ENCODE assay signal across 1 cellular context in genomic region chr1:184036517-184036949, GRCh38.
TF ChIP-seq lines count a peak whose summit lies in the region.

No MANE protein-coding gene starts in this region.

TF ChIP-seq in H1, 55 proteins besides CTCF, POLR2A, EP300 and RAD21 (continued from another document):
- TF ChIP-seq, protein P1, sequence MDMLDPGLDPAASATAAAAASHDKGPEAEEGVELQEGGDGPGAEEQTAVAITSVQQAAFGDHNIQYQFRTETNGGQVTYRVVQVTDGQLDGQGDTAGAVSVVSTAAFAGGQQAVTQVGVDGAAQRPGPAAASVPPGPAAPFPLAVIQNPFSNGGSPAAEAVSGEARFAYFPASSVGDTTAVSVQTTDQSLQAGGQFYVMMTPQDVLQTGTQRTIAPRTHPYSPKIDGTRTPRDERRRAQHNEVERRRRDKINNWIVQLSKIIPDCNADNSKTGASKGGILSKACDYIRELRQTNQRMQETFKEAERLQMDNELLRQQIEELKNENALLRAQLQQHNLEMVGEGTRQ (IDR thresholded peaks at IDR 0.05; ENCODE audit: low read length), result no peak
- peak; percentile 66 for TF ChIP-seq KDM4A (IDR thresholded peaks at IDR 0.05; ENCODE audit: low read depth, low read length, severe bottlenecking)
- no peak for TF ChIP-seq HDAC6 (IDR thresholded peaks at IDR 0.05; ENCODE audit: low read depth, low read length)
- no peak for TF ChIP-seq CBX8 (IDR thresholded peaks at IDR 0.05; ENCODE audit: borderline replicate concordance, low read depth, low read length)
- no peak for TF ChIP-seq CHD2 (IDR thresholded peaks at IDR 0.05; ENCODE audit: low read length)
- no peak for TF ChIP-seq SP2 (IDR thresholded peaks at IDR 0.05; ENCODE audit: low read length)
- no peak for TF ChIP-seq GTF2F1 (IDR thresholded peaks at IDR 0.05; ENCODE audit: borderline replicate concordance, low read depth, low read length)
- no peak for TF ChIP-seq BCL11A (IDR thresholded peaks at IDR 0.05; ENCODE audit: low read depth in 2 of 2, low read length in 2 of 2)
- TF ChIP-seq POLR2AphosphoS5 (IDR thresholded peaks at IDR 0.05; ENCODE audit: low read depth, low read length), result no peak
- 0 out of 4 replicates have a peak, but pooled peaks of 1 of the 2 experiments have one; percentile 37 for TF ChIP-seq SIN3A (conservative IDR thresholded peaks at IDR 0.05 in 1 of 2, IDR thresholded peaks at IDR 0.05 in 1 of 2; ENCODE audit: low read depth in 1 of 2, low read length in 2 of 2)
- no peak for TF ChIP-seq MAFK (IDR thresholded peaks at IDR 0.05; ENCODE audit: low read depth, low read length)
- peak; percentile 46 for TF ChIP-seq SUZ12 (IDR thresholded peaks at IDR 0.05; ENCODE audit: low read length)
- TF ChIP-seq TBP (IDR thresholded peaks at IDR 0.05; ENCODE audit: low read depth, low read length), result peak; percentile 21; the same call in 1 of the 2 replicates
- TF ChIP-seq EGR1 (IDR thresholded peaks at IDR 0.05; ENCODE audit: borderline replicate concordance, low read depth, low read length), result no peak
- TF ChIP-seq POU5F1 (IDR thresholded peaks at IDR 0.05; ENCODE audit: low read depth, low read length), result no peak
- TF ChIP-seq CBX5 (IDR thresholded peaks at IDR 0.05; ENCODE audit: low read depth, low read length), result no peak
- TF ChIP-seq EZH2 (IDR thresholded peaks at IDR 0.05; ENCODE audit: low read depth, low read length, severe bottlenecking), result peak; percentile 33
- TF ChIP-seq SRF (IDR thresholded peaks at IDR 0.05; ENCODE audit: low read depth, low read length), result no peak
- TF ChIP-seq NRF1 (IDR thresholded peaks at IDR 0.05; ENCODE audit: low read depth, low read length), result no peak
- peak; percentile 65 for TF ChIP-seq ASH2L (IDR thresholded peaks at IDR 0.05; ENCODE audit: low read length)
- TF ChIP-seq CREB1 (IDR thresholded peaks at IDR 0.05), result no peak
